Comparison of ENCODE assay signal across 8 cellular contexts in the genomic region with DNA sequence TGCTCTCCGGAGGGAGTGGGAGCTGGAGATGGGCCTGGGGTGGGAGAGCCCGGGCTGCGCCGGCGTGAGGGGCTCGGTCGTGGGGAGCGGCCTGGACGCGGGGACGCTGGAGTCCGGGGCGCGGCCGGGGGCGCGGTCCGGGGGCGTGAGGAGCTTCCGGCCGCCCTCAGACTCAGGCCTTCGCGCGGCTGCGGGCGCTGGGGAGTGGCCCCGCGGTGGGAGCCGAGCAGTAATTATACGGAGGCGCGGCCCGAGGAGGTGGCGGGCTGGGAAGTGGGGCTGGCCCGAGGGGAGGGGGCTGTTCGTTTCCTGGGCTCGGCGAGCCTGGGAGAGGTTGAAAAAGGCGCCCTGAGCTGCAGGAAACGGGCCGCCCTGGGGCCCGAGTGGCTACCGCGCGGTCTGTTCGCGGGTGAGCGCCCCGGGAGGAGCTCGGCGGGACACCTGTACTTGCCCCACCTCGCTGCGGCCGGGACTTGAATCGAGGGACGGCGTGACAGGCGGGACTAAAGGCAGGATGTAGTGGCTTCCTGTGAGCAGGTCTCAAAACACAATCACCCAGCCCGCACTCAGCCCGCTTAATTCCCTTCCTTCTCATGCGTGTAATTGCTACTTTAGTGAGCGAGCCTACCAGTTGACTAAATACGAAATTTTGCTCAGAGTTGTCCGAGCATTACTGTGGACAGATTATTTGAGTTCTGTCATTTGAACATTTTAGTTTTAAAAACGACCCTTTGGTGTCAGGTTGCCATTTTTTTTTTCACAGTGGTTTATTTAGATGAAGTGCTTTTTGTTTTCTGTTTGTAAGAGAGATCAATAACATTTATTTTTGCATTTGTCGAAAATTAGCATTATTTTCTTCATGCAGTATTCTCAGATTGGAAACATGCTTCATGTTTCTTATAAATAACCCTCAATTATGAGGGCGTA. TPM values are rescaled to one million over a fixed set of nuclear protein-coding genes. Genes with fewer than 3 reads are reported as not detected.
DNase-seq lines count a peak whose midpoint lies in the region; ATAC-seq, FAIRE-seq and TF ChIP-seq lines count a peak whose summit lies in the region.

No MANE protein-coding gene starts in this region.

- H3K27ac Mint-ChIP-seq in Caco-2 (ENCODE audit: unreplicated experiment): peak overlapping the region; percentile 74

- H3K36me3 Mint-ChIP-seq in Caco-2 (ENCODE audit: insufficient read depth, unreplicated experiment): peaks cover 52% of the 10 kb centered on the region

- no peaks in the 10 kb centered on the region for H3K27me3 Mint-ChIP-seq in Caco-2 (ENCODE audit: insufficient read depth, unreplicated experiment)

- ATAC-seq in GM21390 (IDR thresholded peaks at IDR 0.05; ENCODE audit: unreplicated experiment) (peak; percentile 75), mucosa of descending colon (peak; percentile 81)

- peaks cover 59% of the 10 kb centered on the region for H3K4me1 Mint-ChIP-seq in Caco-2 (ENCODE audit: low read depth, unreplicated experiment)

- no TSS peak for BruUV-seq in Caco-2 (replicated peaks; lab: Mats Ljungman, UMichigan)

- H3K9me3 ChIP-seq in Caco-2 (no peaks in the 10 kb centered on the region), mucosa of descending colon (no peaks in the 10 kb centered on the region)

- POLR2A ChIA-PET in Caco-2 (lab: Charles Lee): interaction anchor here (0.6 to 1.2 kb wide), 8 partner anchors 11 to 127 kb away, joined by 3 to 4 read pairs (median 4); no protein-coding TSS in a partner anchor

- intact Hi-C loops in Caco-2 (cut with micrococcal nuclease; ENCODE audit: unreplicated experiment) (loop anchor here (5.0 kb wide), 1 partner anchor 35 kb away; no protein-coding TSS in a partner anchor), mucosa of descending colon (cut with DNase I, micrococcal nuclease) (no loop called here)

- H3K36me3 ChIP-seq in Caco-2 (ENCODE audit: control insufficient read depth, insufficient read depth, low read length): no peaks in the 10 kb centered on the region
- no peaks in the 10 kb centered on the region for H3K36me3 ChIP-seq in mucosa of descending colon (ENCODE audit: low read depth)

- H3K4me3 ChIP-seq in Caco-2 (ENCODE audit: low read depth, low read length): peak overlapping the region; percentile 82
- peak overlapping the region; percentile 68 for H3K4me3 ChIP-seq in mucosa of descending colon

- CTCF ChIA-PET in Caco-2 (lab: Charles Lee): interaction anchor here (0.6 to 1.4 kb wide), 5 partner anchors 27 to 256 kb away, joined by 3 to 6 read pairs (median 3); a partner anchor contains a TSS

- H3K4me3 Mint-ChIP-seq in Caco-2 (ENCODE audit: unreplicated experiment): peak overlapping the region; percentile 90

- peak; percentile 4 for FAIRE-seq in HTR-8/SVneo (lab: Jason Lieb, UNC)

- H3K4me1 ChIP-seq in Caco-2 (peaks cover 34% of the 10 kb centered on the region), mucosa of descending colon (ENCODE audit: low read depth) (peaks cover 20% of the 10 kb centered on the region)

- TF ChIP-seq CTCF in Caco-2 (IDR thresholded peaks at IDR 0.05; ENCODE audit: insufficient read depth in 1 of 2, low read depth in 1 of 2, low read length in 1 of 2, severe bottlenecking in 1 of 2, unreplicated experiment in 1 of 2): peak in 1 of 2 experiments; percentile 3
- no peak for TF ChIP-seq CTCF in mucosa of descending colon (IDR thresholded peaks at IDR 0.05)

- DNase-seq in Caco-2: peak; percentile 84 to 86
- peak; percentile 37 for DNase-seq in HTR-8/SVneo (ENCODE audit: insufficient read length, low spot score)
- peak; percentile 84 for DNase-seq in NOMO-1 treated with DMSO at 0.1 percent for 48 hours (lab: John Stamatoyannopoulos, UW; ENCODE audit: unreplicated experiment)
- peak; percentile 67 for DNase-seq in activated CD8-positive, alpha-beta memory T cell treated with anti-CD3 and anti-CD28 coated beads, Interleukin-2, amount 50 U/mL, for 24 hours (ENCODE audit: extremely low read depth)
- peak; percentile 30 for DNase-seq in epidermal melanocyte (ENCODE audit: insufficient read length, low spot score)
- DNase-seq in mucosa of descending colon: peak; percentile 87 to 96 (median 89)
- peak; percentile 51 to 58 for DNase-seq in stimulated activated CD8-positive, alpha-beta memory T cell treated with anti-CD3 and anti-CD28 coated beads, Interleukin-4, amount 100 ng/mL, for 4 hours (ENCODE audit: low read depth in 2 of 2, low spot score in 1 of 2)

- no peaks in the 10 kb centered on the region for H3K27me3 ChIP-seq in Caco-2 (replicated peaks; ENCODE audit: control insufficient read depth, insufficient read depth, low read length)

- no peaks in the 10 kb centered on the region for H3K9me3 Mint-ChIP-seq in Caco-2 (ENCODE audit: unreplicated experiment)

RNA-seq across cellular contexts. Expression of a gene that starts 0.9 kb away (rescaled TPM):
- total RNA-seq in Caco-2 (2022): 17.2 and 26.7 TPM in 2 replicates
- total RNA-seq in mucosa of descending colon: 10 to 100 TPM; 15.5 to 22.5 (median 21.7) TPM

Comparison
In these comparisons a context has a peak if more than half of its experiments do, and no peak if none do; other contexts are left out.
1. Peak in every context shown above with its lines: DNase-seq, ATAC-seq and H3K4me3 ChIP-seq.
2. DNase-seq: peak in every context shown above with its lines; median percentile 89 in mucosa of descending colon; 85 in Caco-2; 84 in NOMO-1 treated with DMSO at 0.1 percent for 48 hours; 67 in activated CD8-positive, alpha-beta memory T cell treated with anti-CD3 and anti-CD28 coated beads, Interleukin-2, amount 50 U/mL, for 24 hours; 54 in stimulated activated CD8-positive, alpha-beta memory T cell treated with anti-CD3 and anti-CD28 coated beads, Interleukin-4, amount 100 ng/mL, for 4 hours; 37 in HTR-8/SVneo; 30 in epidermal melanocyte.